Comparison of ENCODE assay signal across 4 cellular contexts in genomic region chr1:103520822-103521221, GRCh38.
TF ChIP-seq lines count a peak whose summit lies in the region.

No MANE protein-coding gene starts in this region.

TF ChIP-seq in HepG2, 621 proteins besides CTCF, POLR2A, EP300 and RAD21 (continues in another document):
- TF ChIP-seq YEATS4 (CRISPR knock-in tag; IDR thresholded peaks at IDR 0.05; ENCODE audit: borderline replicate concordance) (no peak), MAFK (conservative IDR thresholded peaks at IDR 0.05 in 1 of 2, IDR thresholded peaks at IDR 0.05 in 1 of 2; ENCODE audit: low read length in 2 of 2) (peak; percentile 45 to 72; a peak in 3 of 4 replicates), MLXIP (CRISPR knock-in tag; IDR thresholded peaks at IDR 0.05; ENCODE audit: borderline replicate concordance) (no peak), ATF6 (CRISPR knock-in tag; conservative IDR thresholded peaks at IDR 0.05) (no peak), ZFX (CRISPR knock-in tag; IDR thresholded peaks at IDR 0.05; ENCODE audit: low read depth) (no peak), NONO (IDR thresholded peaks at IDR 0.05) (no peak), NONO (CRISPR knock-in tag; conservative IDR thresholded peaks at IDR 0.05) (no peak), EED (CRISPR knock-in tag; IDR thresholded peaks at IDR 0.05) (no peak), MAX (IDR thresholded peaks at IDR 0.05) (no peak), MAFF (IDR thresholded peaks at IDR 0.05; ENCODE audit: low read depth, low read length) (peak; percentile 72)

TF ChIP-seq in A549, 52 proteins besides CTCF, POLR2A, EP300 and RAD21:
- TF ChIP-seq JUN (IDR thresholded peaks at IDR 0.05) = no peak
- TF ChIP-seq MAFK (IDR thresholded peaks at IDR 0.05; ENCODE audit: partially characterized antibody) = peak; percentile 31
- no peak for TF ChIP-seq RNF2 (IDR thresholded peaks at IDR 0.05; ENCODE audit: borderline replicate concordance, low read depth)
- TF ChIP-seq SREBF2 (IDR thresholded peaks at IDR 0.05) = no peak
- TF ChIP-seq RARB (CRISPR knock-in tag; IDR thresholded peaks at IDR 0.05) = no peak

TF ChIP-seq in IMR-90, 13 proteins besides CTCF, POLR2A, EP300 and RAD21:
- TF ChIP-seq MAFK (IDR thresholded peaks at IDR 0.05; ENCODE audit: low read depth, low read length) (0 out of 2 replicates have a peak, but pooled peaks have one; percentile 28), CHD1 (IDR thresholded peaks at IDR 0.05; ENCODE audit: low read depth, low read length) (no peak)
TF ChIP-seq in IMR-90: peak in this region for 1.

TF ChIP-seq in K562, 482 proteins besides CTCF, POLR2A, EP300 and RAD21:
- TF ChIP-seq TAL1 (IDR thresholded peaks at IDR 0.05) (no peak), MAFG (tag; conservative IDR thresholded peaks at IDR 0.05) (0 out of 2 replicates have a peak, but pooled peaks have one; percentile 24), C11orf30 (IDR thresholded peaks at IDR 0.05; ENCODE audit: low read depth) (peak; percentile 28; the same call in 1 of the 2 replicates), ZNF316 (IDR thresholded peaks at IDR 0.05) (peak; percentile 62), GTF3C2 (IDR thresholded peaks at IDR 0.05; ENCODE audit: borderline replicate concordance, extremely low read depth, insufficient read length) (no peak), TSHZ1 (CRISPR knock-in tag; IDR thresholded peaks at IDR 0.05) (no peak)
TF ChIP-seq in K562: peak in this region for 3.
